Comparison of ENCODE assay signal across 1 cellular context in the genomic region with DNA sequence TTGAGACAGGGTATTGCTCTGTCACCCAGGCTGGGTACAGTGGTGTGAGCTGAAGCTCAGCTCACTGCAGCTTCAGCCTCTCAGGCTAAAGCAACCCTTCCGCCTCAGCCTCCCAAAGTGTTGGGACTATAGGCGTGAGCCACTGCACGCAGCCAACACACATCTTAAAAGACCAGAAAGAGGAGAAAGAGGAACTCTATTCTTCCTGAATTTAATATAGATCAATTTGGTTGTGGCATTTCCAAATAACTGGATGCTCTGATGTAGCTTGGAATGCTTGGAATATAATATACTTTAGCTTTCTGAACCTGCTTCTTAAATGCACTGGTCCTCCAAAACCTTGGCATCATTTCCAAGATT.
TF ChIP-seq lines count a peak whose summit lies in the region.

No MANE protein-coding gene starts in this region.

TF ChIP-seq in H1, 55 proteins besides CTCF, POLR2A, EP300 and RAD21:
- TF ChIP-seq, protein P1, sequence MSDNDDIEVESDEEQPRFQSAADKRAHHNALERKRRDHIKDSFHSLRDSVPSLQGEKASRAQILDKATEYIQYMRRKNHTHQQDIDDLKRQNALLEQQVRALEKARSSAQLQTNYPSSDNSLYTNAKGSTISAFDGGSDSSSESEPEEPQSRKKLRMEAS (IDR thresholded peaks at IDR 0.05) = no peak
- TF ChIP-seq TBP (IDR thresholded peaks at IDR 0.05; ENCODE audit: low read depth, low read length) (no peak), GTF2F1 (IDR thresholded peaks at IDR 0.05; ENCODE audit: borderline replicate concordance, low read depth, low read length) (no peak), RNF2 (IDR thresholded peaks at IDR 0.05; ENCODE audit: borderline replicate concordance, low read depth, low read length, missing control alignments, poor library complexity, severe bottlenecking) (no peak), BACH1 (IDR thresholded peaks at IDR 0.05; ENCODE audit: low read length) (no peak), SIN3A (conservative IDR thresholded peaks at IDR 0.05 in 1 of 2, IDR thresholded peaks at IDR 0.05 in 1 of 2; ENCODE audit: low read depth in 1 of 2, low read length in 2 of 2) (no peak), TCF12 (IDR thresholded peaks at IDR 0.05; ENCODE audit: low read depth, low read length) (no peak), YY1 (IDR thresholded peaks at IDR 0.05; ENCODE audit: low read depth, low read length) (no peak), GABPA (IDR thresholded peaks at IDR 0.05; ENCODE audit: borderline replicate concordance, insufficient read depth, low read length) (no peak)
- TF ChIP-seq, protein P2, sequence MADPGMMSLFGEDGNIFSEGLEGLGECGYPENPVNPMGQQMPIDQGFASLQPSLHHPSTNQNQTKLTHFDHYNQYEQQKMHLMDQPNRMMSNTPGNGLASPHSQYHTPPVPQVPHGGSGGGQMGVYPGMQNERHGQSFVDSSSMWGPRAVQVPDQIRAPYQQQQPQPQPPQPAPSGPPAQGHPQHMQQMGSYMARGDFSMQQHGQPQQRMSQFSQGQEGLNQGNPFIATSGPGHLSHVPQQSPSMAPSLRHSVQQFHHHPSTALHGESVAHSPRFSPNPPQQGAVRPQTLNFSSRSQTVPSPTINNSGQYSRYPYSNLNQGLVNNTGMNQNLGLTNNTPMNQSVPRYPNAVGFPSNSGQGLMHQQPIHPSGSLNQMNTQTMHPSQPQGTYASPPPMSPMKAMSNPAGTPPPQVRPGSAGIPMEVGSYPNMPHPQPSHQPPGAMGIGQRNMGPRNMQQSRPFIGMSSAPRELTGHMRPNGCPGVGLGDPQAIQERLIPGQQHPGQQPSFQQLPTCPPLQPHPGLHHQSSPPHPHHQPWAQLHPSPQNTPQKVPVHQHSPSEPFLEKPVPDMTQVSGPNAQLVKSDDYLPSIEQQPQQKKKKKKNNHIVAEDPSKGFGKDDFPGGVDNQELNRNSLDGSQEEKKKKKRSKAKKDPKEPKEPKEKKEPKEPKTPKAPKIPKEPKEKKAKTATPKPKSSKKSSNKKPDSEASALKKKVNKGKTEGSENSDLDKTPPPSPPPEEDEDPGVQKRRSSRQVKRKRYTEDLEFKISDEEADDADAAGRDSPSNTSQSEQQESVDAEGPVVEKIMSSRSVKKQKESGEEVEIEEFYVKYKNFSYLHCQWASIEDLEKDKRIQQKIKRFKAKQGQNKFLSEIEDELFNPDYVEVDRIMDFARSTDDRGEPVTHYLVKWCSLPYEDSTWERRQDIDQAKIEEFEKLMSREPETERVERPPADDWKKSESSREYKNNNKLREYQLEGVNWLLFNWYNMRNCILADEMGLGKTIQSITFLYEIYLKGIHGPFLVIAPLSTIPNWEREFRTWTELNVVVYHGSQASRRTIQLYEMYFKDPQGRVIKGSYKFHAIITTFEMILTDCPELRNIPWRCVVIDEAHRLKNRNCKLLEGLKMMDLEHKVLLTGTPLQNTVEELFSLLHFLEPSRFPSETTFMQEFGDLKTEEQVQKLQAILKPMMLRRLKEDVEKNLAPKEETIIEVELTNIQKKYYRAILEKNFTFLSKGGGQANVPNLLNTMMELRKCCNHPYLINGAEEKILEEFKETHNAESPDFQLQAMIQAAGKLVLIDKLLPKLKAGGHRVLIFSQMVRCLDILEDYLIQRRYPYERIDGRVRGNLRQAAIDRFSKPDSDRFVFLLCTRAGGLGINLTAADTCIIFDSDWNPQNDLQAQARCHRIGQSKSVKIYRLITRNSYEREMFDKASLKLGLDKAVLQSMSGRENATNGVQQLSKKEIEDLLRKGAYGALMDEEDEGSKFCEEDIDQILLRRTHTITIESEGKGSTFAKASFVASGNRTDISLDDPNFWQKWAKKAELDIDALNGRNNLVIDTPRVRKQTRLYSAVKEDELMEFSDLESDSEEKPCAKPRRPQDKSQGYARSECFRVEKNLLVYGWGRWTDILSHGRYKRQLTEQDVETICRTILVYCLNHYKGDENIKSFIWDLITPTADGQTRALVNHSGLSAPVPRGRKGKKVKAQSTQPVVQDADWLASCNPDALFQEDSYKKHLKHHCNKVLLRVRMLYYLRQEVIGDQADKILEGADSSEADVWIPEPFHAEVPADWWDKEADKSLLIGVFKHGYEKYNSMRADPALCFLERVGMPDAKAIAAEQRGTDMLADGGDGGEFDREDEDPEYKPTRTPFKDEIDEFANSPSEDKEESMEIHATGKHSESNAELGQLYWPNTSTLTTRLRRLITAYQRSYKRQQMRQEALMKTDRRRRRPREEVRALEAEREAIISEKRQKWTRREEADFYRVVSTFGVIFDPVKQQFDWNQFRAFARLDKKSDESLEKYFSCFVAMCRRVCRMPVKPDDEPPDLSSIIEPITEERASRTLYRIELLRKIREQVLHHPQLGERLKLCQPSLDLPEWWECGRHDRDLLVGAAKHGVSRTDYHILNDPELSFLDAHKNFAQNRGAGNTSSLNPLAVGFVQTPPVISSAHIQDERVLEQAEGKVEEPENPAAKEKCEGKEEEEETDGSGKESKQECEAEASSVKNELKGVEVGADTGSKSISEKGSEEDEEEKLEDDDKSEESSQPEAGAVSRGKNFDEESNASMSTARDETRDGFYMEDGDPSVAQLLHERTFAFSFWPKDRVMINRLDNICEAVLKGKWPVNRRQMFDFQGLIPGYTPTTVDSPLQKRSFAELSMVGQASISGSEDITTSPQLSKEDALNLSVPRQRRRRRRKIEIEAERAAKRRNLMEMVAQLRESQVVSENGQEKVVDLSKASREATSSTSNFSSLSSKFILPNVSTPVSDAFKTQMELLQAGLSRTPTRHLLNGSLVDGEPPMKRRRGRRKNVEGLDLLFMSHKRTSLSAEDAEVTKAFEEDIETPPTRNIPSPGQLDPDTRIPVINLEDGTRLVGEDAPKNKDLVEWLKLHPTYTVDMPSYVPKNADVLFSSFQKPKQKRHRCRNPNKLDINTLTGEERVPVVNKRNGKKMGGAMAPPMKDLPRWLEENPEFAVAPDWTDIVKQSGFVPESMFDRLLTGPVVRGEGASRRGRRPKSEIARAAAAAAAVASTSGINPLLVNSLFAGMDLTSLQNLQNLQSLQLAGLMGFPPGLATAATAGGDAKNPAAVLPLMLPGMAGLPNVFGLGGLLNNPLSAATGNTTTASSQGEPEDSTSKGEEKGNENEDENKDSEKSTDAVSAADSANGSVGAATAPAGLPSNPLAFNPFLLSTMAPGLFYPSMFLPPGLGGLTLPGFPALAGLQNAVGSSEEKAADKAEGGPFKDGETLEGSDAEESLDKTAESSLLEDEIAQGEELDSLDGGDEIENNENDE (IDR thresholded peaks at IDR 0.05; ENCODE audit: insufficient replicate concordance, low read length) = no peak
- TF ChIP-seq, protein P3, sequence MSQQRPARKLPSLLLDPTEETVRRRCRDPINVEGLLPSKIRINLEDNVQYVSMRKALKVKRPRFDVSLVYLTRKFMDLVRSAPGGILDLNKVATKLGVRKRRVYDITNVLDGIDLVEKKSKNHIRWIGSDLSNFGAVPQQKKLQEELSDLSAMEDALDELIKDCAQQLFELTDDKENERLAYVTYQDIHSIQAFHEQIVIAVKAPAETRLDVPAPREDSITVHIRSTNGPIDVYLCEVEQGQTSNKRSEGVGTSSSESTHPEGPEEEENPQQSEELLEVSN (IDR thresholded peaks at IDR 0.05) = no peak
